26 cellular contexts compared by ENCODE assay signal in the genomic region with DNA sequence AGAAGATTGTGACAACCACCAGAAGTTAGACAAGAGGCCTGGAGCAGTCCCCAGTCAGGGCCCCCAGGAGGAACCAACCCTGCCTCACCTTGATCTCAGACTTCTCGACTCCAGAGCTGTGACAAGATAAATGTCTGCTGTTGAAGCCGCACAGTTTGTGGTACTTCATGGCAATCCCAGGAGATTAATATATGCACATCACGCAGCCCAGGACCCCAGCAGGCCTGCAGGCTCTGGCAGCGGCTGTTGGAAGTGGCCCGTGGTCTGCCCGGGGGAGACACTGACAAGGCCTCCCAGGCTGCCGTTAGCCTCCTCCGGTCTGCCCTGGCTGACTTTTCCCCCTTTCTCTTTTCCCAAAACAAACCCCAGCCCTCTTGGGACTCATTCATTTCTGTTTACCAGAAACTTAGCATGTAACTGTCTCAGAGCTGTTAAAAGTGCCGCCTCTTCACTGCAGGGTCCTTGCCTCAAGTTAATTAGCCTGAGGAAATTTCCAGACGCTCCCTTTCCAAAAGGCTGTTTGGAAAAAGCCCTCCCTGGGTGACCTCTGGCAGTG.
"Had no signal": no experiment of that assay in that cellular context is flagged by ENCODE, and none has a peak within 500 bp of the region (broad histone marks: within the 10 kb centered on the region; RNA-seq: fewer than 3 reads in every experiment).

No MANE protein-coding gene starts in this region.

- FAIRE-seq: small intestine had no signal

- H3K4me3 ChIP-seq: esophagus muscularis mucosa, heart left ventricle, ovary, right lobe of liver, stomach, tibial artery had no signal

- H3K4me1 ChIP-seq: foreskin keratinocyte, right lobe of liver, stomach, tibial artery had no signal

- H3K4me3 Mint-ChIP-seq: activated CD8-positive, alpha-beta memory T cell treated with anti-CD3 and anti-CD28 coated beads, Interleukin-2, amount 10 ng/mL, durations not matched to agents 7 days and 5 days; activated CD8-positive, alpha-beta T cell treated with anti-CD3 and anti-CD28 coated beads, Interleukin-2, amount 10 ng/mL, durations not matched to agents 7 days and 5 days; activated naive CD4-positive, alpha-beta T cell treated with anti-CD3 and anti-CD28 coated beads, Interleukin-2, amount 50 U/mL, for 24 hours; activated naive CD8-positive, alpha-beta T cell treated with anti-CD3 and anti-CD28 coated beads, Interleukin-2, amount 50 U/mL, for 24 hours; nephron; stimulated activated naive B cell treated with anti-CD40 and anti-IgM and Interleukin-4, amounts not matched to agents 10 μg/mL and 1 μg/mL and 100 μg/mL, for 72 hours; T-helper 17 cell had no signal

- H3K27ac ChIP-seq: esophagus muscularis mucosa, foreskin keratinocyte, heart left ventricle, ovary, right lobe of liver, stomach, tibial artery had no signal

- H3K27me3 ChIP-seq: heart left ventricle, ovary, right lobe of liver had no signal

- H3K27ac Mint-ChIP-seq: activated CD8-positive, alpha-beta memory T cell treated with anti-CD3 and anti-CD28 coated beads, Interleukin-2, amount 10 ng/mL, durations not matched to agents 7 days and 5 days; activated CD8-positive, alpha-beta T cell treated with anti-CD3 and anti-CD28 coated beads, Interleukin-2, amount 10 ng/mL, durations not matched to agents 7 days and 5 days; activated naive CD4-positive, alpha-beta T cell treated with anti-CD3 and anti-CD28 coated beads, Interleukin-2, amount 50 U/mL, for 24 hours; activated naive CD8-positive, alpha-beta T cell treated with anti-CD3 and anti-CD28 coated beads, Interleukin-2, amount 50 U/mL, for 24 hours; activated T-helper 2 cell treated with anti-CD3 and anti-CD28 coated beads, Interferon-gamma antibody, Interleukin-2, Interleukin-4, amounts not matched to agents 10 μg/mL and 5 μg/mL and 100 μg/mL, durations not matched to agents 14 hours and 24 hours and 36 hours; progenitor cell of endocrine pancreas; stimulated activated naive B cell treated with anti-CD40 and anti-IgM and Interleukin-4, amounts not matched to agents 10 μg/mL and 1 μg/mL and 100 μg/mL, for 72 hours; T-helper 17 cell had no signal

- H3K9me3 Mint-ChIP-seq: activated naive CD4-positive, alpha-beta T cell treated with anti-CD3 and anti-CD28 coated beads, Interleukin-2, amount 50 U/mL, for 24 hours; activated naive CD8-positive, alpha-beta T cell treated with anti-CD3 and anti-CD28 coated beads, Interleukin-2, amount 50 U/mL, for 24 hours; activated T-helper 2 cell treated with anti-CD3 and anti-CD28 coated beads, Interferon-gamma antibody, Interleukin-2, Interleukin-4, amounts not matched to agents 10 μg/mL and 5 μg/mL and 100 μg/mL, durations not matched to agents 14 hours and 24 hours and 36 hours; nephron had no signal

- DNase-seq: activated CD4-positive, alpha-beta T cell treated with anti-CD3 and anti-CD28 coated beads for 1 hour; activated CD8-positive, alpha-beta memory T cell treated with anti-CD3 and anti-CD28 coated beads, Interleukin-2, amount 10 ng/mL, durations not matched to agents 7 days and 5 days; activated CD8-positive, alpha-beta T cell treated with anti-CD3 and anti-CD28 coated beads, Interleukin-2, amount 10 ng/mL, durations not matched to agents 7 days and 5 days; activated naive CD8-positive, alpha-beta T cell treated with anti-CD3 and anti-CD28 coated beads, Interleukin-2, amount 50 U/mL, for 24 hours; activated T-cell treated with anti-CD3 and anti-CD28 coated beads, Interleukin-2, amount 50 U/mL, for 48 hours; amygdala; caudate nucleus; cortex of kidney; foreskin keratinocyte; left ventricle myocardium superior; mammary epithelial cell; ovary; right lobe of liver; small intestine; stimulated activated CD4-positive, alpha-beta T cell treated with anti-CD3 and anti-CD28 coated beads, Interleukin-4, amount 100 ng/mL, for 4 hours; stimulated activated naive B cell treated with anti-CD40 and anti-IgM and Interleukin-4, amounts not matched to agents 10 μg/mL and 1 μg/mL and 100 μg/mL, for 72 hours; stomach; T-helper 17 cell; T1000; tibial artery had no signal

- H3K36me3 ChIP-seq: esophagus muscularis mucosa, heart left ventricle, ovary, right lobe of liver, stomach, tibial artery had no signal

- H3K4me1 Mint-ChIP-seq: activated CD8-positive, alpha-beta memory T cell treated with anti-CD3 and anti-CD28 coated beads, Interleukin-2, amount 10 ng/mL, durations not matched to agents 7 days and 5 days; activated naive CD4-positive, alpha-beta T cell treated with anti-CD3 and anti-CD28 coated beads, Interleukin-2, amount 50 U/mL, for 24 hours had no signal

- H3K36me3 Mint-ChIP-seq: activated CD8-positive, alpha-beta memory T cell treated with anti-CD3 and anti-CD28 coated beads, Interleukin-2, amount 10 ng/mL, durations not matched to agents 7 days and 5 days; activated naive CD4-positive, alpha-beta T cell treated with anti-CD3 and anti-CD28 coated beads, Interleukin-2, amount 50 U/mL, for 24 hours had no signal

- H3K9me3 ChIP-seq: esophagus muscularis mucosa, heart left ventricle, ovary, right lobe of liver, stomach, tibial artery had no signal
